In the genomic region with DNA sequence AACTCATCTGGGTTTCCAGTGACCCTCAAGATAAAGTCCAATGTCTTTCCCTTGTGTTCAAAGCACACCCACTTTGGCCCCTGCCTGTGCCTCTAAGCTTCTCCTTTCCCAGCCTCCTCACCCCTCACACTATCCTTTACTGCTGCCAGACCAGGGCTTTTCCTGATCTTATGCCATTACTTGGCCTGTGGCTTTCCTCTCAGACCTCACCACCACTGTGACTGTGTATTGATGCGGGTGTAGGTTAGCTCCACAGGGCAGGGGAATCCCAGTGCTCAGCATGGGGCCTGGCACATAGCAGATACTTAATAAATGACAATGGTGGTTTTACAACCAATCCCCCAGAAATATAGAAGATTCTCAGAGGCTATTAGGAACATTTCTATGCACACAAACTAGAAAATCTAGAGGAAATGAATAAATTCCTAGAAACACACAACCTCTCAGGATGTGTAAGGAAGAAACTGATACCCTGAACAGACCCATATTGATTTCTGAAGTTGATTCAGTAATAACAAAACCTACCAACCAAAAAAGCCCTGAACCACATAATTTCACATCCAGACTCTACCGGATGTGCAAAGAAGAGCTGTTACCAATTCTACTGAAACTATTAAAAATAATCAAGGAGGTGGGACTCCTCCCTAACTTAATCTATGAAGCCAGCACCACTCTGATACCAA, we compare ENCODE assay signal across 1 cellular context.
TF ChIP-seq lines count a peak whose summit lies in the region.

No MANE protein-coding gene starts in this region.

TF ChIP-seq in H1, 55 proteins besides CTCF, POLR2A, EP300 and RAD21 (continued from another document):
- TF ChIP-seq, protein P1, sequence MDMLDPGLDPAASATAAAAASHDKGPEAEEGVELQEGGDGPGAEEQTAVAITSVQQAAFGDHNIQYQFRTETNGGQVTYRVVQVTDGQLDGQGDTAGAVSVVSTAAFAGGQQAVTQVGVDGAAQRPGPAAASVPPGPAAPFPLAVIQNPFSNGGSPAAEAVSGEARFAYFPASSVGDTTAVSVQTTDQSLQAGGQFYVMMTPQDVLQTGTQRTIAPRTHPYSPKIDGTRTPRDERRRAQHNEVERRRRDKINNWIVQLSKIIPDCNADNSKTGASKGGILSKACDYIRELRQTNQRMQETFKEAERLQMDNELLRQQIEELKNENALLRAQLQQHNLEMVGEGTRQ (IDR thresholded peaks at IDR 0.05; ENCODE audit: low read length): no peak
- TF ChIP-seq JUN (IDR thresholded peaks at IDR 0.05; ENCODE audit: low read depth, low read length): no peak
- TF ChIP-seq, protein P2, sequence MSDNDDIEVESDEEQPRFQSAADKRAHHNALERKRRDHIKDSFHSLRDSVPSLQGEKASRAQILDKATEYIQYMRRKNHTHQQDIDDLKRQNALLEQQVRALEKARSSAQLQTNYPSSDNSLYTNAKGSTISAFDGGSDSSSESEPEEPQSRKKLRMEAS (IDR thresholded peaks at IDR 0.05): no peak
- no peak for TF ChIP-seq BRCA1 (IDR thresholded peaks at IDR 0.05; ENCODE audit: low read depth, low read length)
- TF ChIP-seq RXRA (IDR thresholded peaks at IDR 0.05; ENCODE audit: insufficient read depth, low read depth, low read length): no peak
- TF ChIP-seq CEBPB (IDR thresholded peaks at IDR 0.05; ENCODE audit: low read depth, low read length): no peak
- TF ChIP-seq ASH2L (IDR thresholded peaks at IDR 0.05; ENCODE audit: low read length): no peak
- TF ChIP-seq SIRT6 (IDR thresholded peaks at IDR 0.05; ENCODE audit: low read length): no peak
- TF ChIP-seq RNF2 (IDR thresholded peaks at IDR 0.05; ENCODE audit: borderline replicate concordance, low read depth, low read length, missing control alignments, poor library complexity, severe bottlenecking): no peak
- TF ChIP-seq SUZ12 (IDR thresholded peaks at IDR 0.05; ENCODE audit: low read length): no peak
